In genomic region chr9:122930541-122930932, GRCh38 we compare ENCODE assay signal across 6 cellular contexts. TPM values are rescaled to one million over a fixed set of nuclear protein-coding genes. Genes with fewer than 3 reads are reported as not detected.
DNase-seq lines count a peak whose midpoint lies in the region; ATAC-seq and TF ChIP-seq lines count a peak whose summit lies in the region.

No MANE protein-coding gene starts in this region.

- intact Hi-C loops in left ventricle myocardium inferior (cut with micrococcal nuclease) (no loop called here), left cardiac atrium (cut with DNase I) (no loop called here), vagina (cut with DNase I) (no loop called here)

- peaks cover 59% of the 10 kb centered on the region for H3K4me1 ChIP-seq in left ventricle myocardium inferior
- H3K4me1 ChIP-seq in iPS-18a (ENCODE audit: control insufficient read depth, low read depth, low read length): peaks cover 8% of the 10 kb centered on the region
- peaks cover 43% of the 10 kb centered on the region for H3K4me1 ChIP-seq in vagina

- no peaks in the 10 kb centered on the region for H3K9me3 ChIP-seq in left ventricle myocardium inferior (replicated peaks)
- H3K9me3 ChIP-seq in iPS-18a (ENCODE audit: control insufficient read depth, low read depth, low read length): no peaks in the 10 kb centered on the region
- no peaks in the 10 kb centered on the region for H3K9me3 ChIP-seq in vagina

- TF ChIP-seq CTCF in left ventricle myocardium inferior (IDR thresholded peaks at IDR 0.05; ENCODE audit: borderline replicate concordance) (no peak), vagina (IDR thresholded peaks at IDR 0.05) (no peak)

- H3K27me3 ChIP-seq in left ventricle myocardium inferior (ENCODE audit: low read depth) (no peaks in the 10 kb centered on the region), iPS-18a (ENCODE audit: control insufficient read depth, insufficient read depth, low read length) (no peaks in the 10 kb centered on the region), vagina (no peaks in the 10 kb centered on the region)

- H3K27ac ChIP-seq in left ventricle myocardium inferior (replicated peaks) (peak overlapping the region; percentile 89), iPS-18a (ENCODE audit: low read length) (peak overlapping the region; percentile 52), vagina (peak overlapping the region; percentile 84)

- peak overlapping the region; percentile 87 for H3K9ac ChIP-seq in iPS-18a (ENCODE audit: low read length)

- H3K36me3 ChIP-seq in left ventricle myocardium inferior (peaks cover 5% of the 10 kb centered on the region), iPS-18a (ENCODE audit: control insufficient read depth, low read depth, low read length) (peaks cover 6% of the 10 kb centered on the region), vagina (no peaks in the 10 kb centered on the region)

- DNase-seq in left ventricle myocardium inferior (no peak), left cardiac atrium (no peak), vagina (ENCODE audit: extremely low spot score in 2 of 2) (no peak), HuH-7 (ENCODE audit: low spot score) (no peak)
- DNase-seq in stimulated activated naive CD8-positive, alpha-beta T cell treated with anti-CD3 and anti-CD28 coated beads, Interleukin-15, Interleukin-2, amounts not matched to agents 100 U/mL and 50 U/mL, for 24 hours: no peak

- no peak for TF ChIP-seq POLR2A in vagina (IDR thresholded peaks at IDR 0.05)

- no peak for ATAC-seq in left cardiac atrium
- ATAC-seq in stimulated activated naive CD8-positive, alpha-beta T cell treated with anti-CD3 and anti-CD28 coated beads, Interleukin-15, Interleukin-2, amounts not matched to agents 100 U/mL and 50 U/mL, for 24 hours: no peak

- H3K4me3 ChIP-seq in left ventricle myocardium inferior (peak overlapping the region; percentile 90), iPS-18a (ENCODE audit: low read length) (peak overlapping the region; percentile 91), vagina (peak overlapping the region; percentile 84 to 89)

RNA-seq across cellular contexts. Expression of gene ZBTB26, which starts 0.8 kb away (rescaled TPM):
- total RNA-seq in left ventricle myocardium inferior (5.4 TPM), left cardiac atrium (1 to 10 TPM; 3.6 to 6.2 TPM), vagina (7.9 TPM)

RNA-seq across cellular contexts. Expression of gene RABGAP1, which starts 10.3 kb away (rescaled TPM):
- total RNA-seq in left ventricle myocardium inferior: 48.2 TPM
- 10 to 100 TPM; 38.0 to 40.8 TPM for total RNA-seq in left cardiac atrium
- 60.2 TPM for total RNA-seq in vagina

RNA-seq across cellular contexts. Expression of gene ZBTB6, which starts 17.4 kb away (rescaled TPM):
- total RNA-seq in left ventricle myocardium inferior: 6.0 TPM
- total RNA-seq in left cardiac atrium: 1 to 10 TPM; 5.4 to 7.3 TPM
- total RNA-seq in vagina: 5.9 TPM

RNA-seq across cellular contexts. Expression of gene RC3H2, which starts 25.4 kb away (rescaled TPM):
- total RNA-seq in left ventricle myocardium inferior: 37.7 TPM
- 10 to 100 TPM; 36.7 to 41.1 TPM for total RNA-seq in left cardiac atrium
- total RNA-seq in vagina: 37.6 TPM
